ENCODE assay signal across 24 cellular contexts in genomic region chr2:197136452-197136851, GRCh38.
DNase-seq lines count a peak whose midpoint lies in the region; ATAC-seq and TF ChIP-seq lines count a peak whose summit lies in the region.
"Had no signal": no experiment of that assay in that cellular context is flagged by ENCODE, and none has a peak within 500 bp of the region (broad histone marks: within the 10 kb centered on the region; RNA-seq: fewer than 3 reads in every experiment).

No MANE protein-coding gene starts in this region.

- no peak for ATAC-seq in activated CD8-positive, alpha-beta memory T cell treated with anti-CD3 and anti-CD28 coated beads, Interleukin-2, amount 10 ng/mL, durations not matched to agents 7 days and 5 days
- no peak for ATAC-seq in GM21360 (IDR thresholded peaks at IDR 0.05; ENCODE audit: unreplicated experiment)
- ATAC-seq: A549 had no signal

- no peak overlapping the region for H3K4me3 Mint-ChIP-seq in activated CD8-positive, alpha-beta memory T cell treated with anti-CD3 and anti-CD28 coated beads, Interleukin-2, amount 10 ng/mL, durations not matched to agents 7 days and 5 days
- H3K4me3 Mint-ChIP-seq in neural crest cell = no peak overlapping the region
- H3K4me3 Mint-ChIP-seq in endothelial cell (ENCODE audit: unreplicated experiment) = no peak overlapping the region

- H3K27ac Mint-ChIP-seq in activated CD8-positive, alpha-beta memory T cell treated with anti-CD3 and anti-CD28 coated beads, Interleukin-2, amount 10 ng/mL, durations not matched to agents 7 days and 5 days = peak overlapping the region; percentile 11
- peak overlapping the region; percentile 38 for H3K27ac Mint-ChIP-seq in neural crest cell (ENCODE audit: unreplicated experiment)
- H3K27ac Mint-ChIP-seq in endothelial cell (ENCODE audit: unreplicated experiment) = no peak overlapping the region

- H3K27me3 ChIP-seq in GM23248 (replicated peaks; ENCODE audit: insufficient read depth) (no peaks in the 10 kb centered on the region), adrenal gland (no peaks in the 10 kb centered on the region)
- H3K27me3 ChIP-seq: MG63, sigmoid colon had no signal

- in situ Hi-C loops in GM23248 (cut with MboI) = no loop called here

- H3K36me3 Mint-ChIP-seq in activated CD8-positive, alpha-beta memory T cell treated with anti-CD3 and anti-CD28 coated beads, Interleukin-2, amount 10 ng/mL, durations not matched to agents 7 days and 5 days = peaks cover 54% of the 10 kb centered on the region
- no peaks in the 10 kb centered on the region for H3K36me3 Mint-ChIP-seq in neural crest cell (ENCODE audit: low read depth)
- H3K36me3 Mint-ChIP-seq in endothelial cell (ENCODE audit: low read depth, unreplicated experiment) = no peaks in the 10 kb centered on the region

- H3K9ac ChIP-seq in GM23248 = no peak overlapping the region
- H3K9ac ChIP-seq: parathyroid adenoma had no signal

- H3K27me3 Mint-ChIP-seq in activated CD8-positive, alpha-beta memory T cell treated with anti-CD3 and anti-CD28 coated beads, Interleukin-2, amount 10 ng/mL, durations not matched to agents 7 days and 5 days = no peaks in the 10 kb centered on the region
- H3K27me3 Mint-ChIP-seq in neural crest cell (ENCODE audit: low read depth) (no peaks in the 10 kb centered on the region), endothelial cell (ENCODE audit: unreplicated experiment) (no peaks in the 10 kb centered on the region)

- TF ChIP-seq CTCF in adrenal gland (IDR thresholded peaks at IDR 0.05) = no peak
- TF ChIP-seq CTCF in neural crest cell (conservative IDR thresholded peaks at IDR 0.05) = no peak
- TF ChIP-seq CTCF in endothelial cell (IDR thresholded peaks at IDR 0.05; ENCODE audit: unreplicated experiment) = no peak

- DNase-seq in activated CD8-positive, alpha-beta memory T cell treated with anti-CD3 and anti-CD28 coated beads, Interleukin-2, amount 10 ng/mL, durations not matched to agents 7 days and 5 days = no peak
- DNase-seq in activated CD8-positive, alpha-beta memory T cell treated with anti-CD3 and anti-CD28 coated beads, Interleukin-2, amount 50 U/mL, for 48 hours = no peak
- no peak for DNase-seq in GM23248
- peak; percentile 76 to 91 (median 86) for DNase-seq in adrenal gland
- DNase-seq in neural crest cell (ENCODE audit: low read depth, low spot score) = no peak
- DNase-seq in T-helper 9 cell = no peak
- DNase-seq in endothelial cell (ENCODE audit: low spot score) = no peak
- DNase-seq: activated effector memory CD4-positive, alpha-beta T cell treated with anti-CD3 and anti-CD28 coated beads, Interleukin-2, amount 50 U/mL, for 16 hours; DMS79; foreskin melanocyte; hippocampal formation; islet precursor cell; MG63; NCI-H146; NCI-H774; SHP77 treated with DMSO at 0.1 percent for 48 hours; sigmoid colon; WERI-Rb-1 had no signal

- 27 to 29% methylated on average over 5 of the region's 5 CpGs for WGBS in GM23248 (ENCODE audit: low coverage in 1 of 2, low lambda C conversion rate in 2 of 2, missing lambda C conversion rate in 2 of 2), 2 experiments
- 21 to 37% (median 31%) methylated on average over 5 of the region's 5 CpGs for WGBS in adrenal gland, 4 donors

- H3K4me2 ChIP-seq in GM23248 (ENCODE audit: unreplicated experiment) = peak overlapping the region; percentile 9
- H3K4me2 ChIP-seq: A549 had no signal

- H2AFZ ChIP-seq in GM23248 = no peak overlapping the region
- H2AFZ ChIP-seq: parathyroid adenoma had no signal

- H3K4me1 ChIP-seq in GM23248 (ENCODE audit: insufficient read depth) (peaks cover 18% of the 10 kb centered on the region), adrenal gland (replicated peaks in 1 of 2) (peaks cover 32 to 47% of the 10 kb centered on the region in 2 donors)
- H3K4me1 ChIP-seq: HAP-1, parathyroid adenoma had no signal

- H3K36me3 ChIP-seq in GM23248 (ENCODE audit: low read depth) (no peaks in the 10 kb centered on the region), adrenal gland (replicated peaks in 1 of 2) (no peaks in the 10 kb centered on the region)
- H3K36me3 ChIP-seq: HAP-1, MG63, WERI-Rb-1 had no signal

- intact Hi-C loops in adrenal gland (cut with DNase I) = no loop called here

- no peak overlapping the region for H3K4me3 ChIP-seq in GM23248
- no peak overlapping the region for H3K4me3 ChIP-seq in adrenal gland
- H3K4me3 ChIP-seq: A549, HAP-1, lung, MG63, sigmoid colon had no signal

- H3F3A ChIP-seq in GM23248 (ENCODE audit: insufficient read depth) = no peaks in the 10 kb centered on the region; the same call in 1 of the 2 replicates

- H3K9me2 ChIP-seq in GM23248 (ENCODE audit: insufficient read depth) = no peaks in the 10 kb centered on the region

- no peak overlapping the region for H3K27ac ChIP-seq in GM23248
- H3K27ac ChIP-seq in adrenal gland = peak overlapping the region; percentile 50 to 87 (median 75)
- H3K27ac ChIP-seq: A549, C4-2B, parathyroid adenoma, sigmoid colon, WERI-Rb-1 had no signal

- no peaks in the 10 kb centered on the region for H3K9me3 ChIP-seq in GM23248 (ENCODE audit: low read depth)
- no peaks in the 10 kb centered on the region for H3K9me3 ChIP-seq in adrenal gland (replicated peaks in 1 of 3)
- H3K9me3 ChIP-seq: A549, HAP-1, MG63, sigmoid colon had no signal

- no peaks in the 10 kb centered on the region for H3K9me3 Mint-ChIP-seq in activated CD8-positive, alpha-beta memory T cell treated with anti-CD3 and anti-CD28 coated beads, Interleukin-2, amount 10 ng/mL, durations not matched to agents 7 days and 5 days (ENCODE audit: low read depth)
- no peaks in the 10 kb centered on the region for H3K9me3 Mint-ChIP-seq in neural crest cell
- no peaks in the 10 kb centered on the region for H3K9me3 Mint-ChIP-seq in endothelial cell (ENCODE audit: unreplicated experiment)

- TF ChIP-seq POLR2A in adrenal gland (IDR thresholded peaks at IDR 0.05) = no peak

- CTCF ChIA-PET in activated CD8-positive, alpha-beta memory T cell treated with anti-CD3 and anti-CD28 coated beads, Interleukin-2, amount 10 ng/mL, durations not matched to agents 7 days and 5 days (lab: Charles Lee) = interaction anchor here (1.5 to 2.8 kb wide), 4 partner anchors 23 to 167 kb away, joined by 3 to 9 read pairs (median 5); no protein-coding TSS in a partner anchor

- peaks cover 82% of the 10 kb centered on the region for H3K4me1 Mint-ChIP-seq in activated CD8-positive, alpha-beta memory T cell treated with anti-CD3 and anti-CD28 coated beads, Interleukin-2, amount 10 ng/mL, durations not matched to agents 7 days and 5 days
- peaks cover 5% of the 10 kb centered on the region for H3K4me1 Mint-ChIP-seq in neural crest cell
- H3K4me1 Mint-ChIP-seq in endothelial cell (ENCODE audit: unreplicated experiment) = peaks cover 7% of the 10 kb centered on the region

- H3K79me2 ChIP-seq in GM23248 (ENCODE audit: insufficient read depth) = no peaks in the 10 kb centered on the region
- H3K79me2 ChIP-seq: parathyroid adenoma had no signal

- no peaks in the 10 kb centered on the region for H4K20me1 ChIP-seq in GM23248 (ENCODE audit: insufficient read depth)

Comparison
In these comparisons a context has a peak if more than half of its experiments do, and no peak if none do; other contexts are left out.
1. DNase-seq: peak in adrenal gland (7 of 7); none in activated CD8-positive, alpha-beta memory T cell treated with anti-CD3 and anti-CD28 coated beads, Interleukin-2, amount 10 ng/mL, durations not matched to agents 7 days and 5 days (single experiment), activated CD8-positive, alpha-beta memory T cell treated with anti-CD3 and anti-CD28 coated beads, Interleukin-2, amount 50 U/mL, for 48 hours (single experiment), GM23248 (single experiment), neural crest cell (single experiment), T-helper 9 cell (single experiment) and endothelial cell (single experiment).